Comparison of ENCODE assay signal across 8 cellular contexts in the genomic region with DNA sequence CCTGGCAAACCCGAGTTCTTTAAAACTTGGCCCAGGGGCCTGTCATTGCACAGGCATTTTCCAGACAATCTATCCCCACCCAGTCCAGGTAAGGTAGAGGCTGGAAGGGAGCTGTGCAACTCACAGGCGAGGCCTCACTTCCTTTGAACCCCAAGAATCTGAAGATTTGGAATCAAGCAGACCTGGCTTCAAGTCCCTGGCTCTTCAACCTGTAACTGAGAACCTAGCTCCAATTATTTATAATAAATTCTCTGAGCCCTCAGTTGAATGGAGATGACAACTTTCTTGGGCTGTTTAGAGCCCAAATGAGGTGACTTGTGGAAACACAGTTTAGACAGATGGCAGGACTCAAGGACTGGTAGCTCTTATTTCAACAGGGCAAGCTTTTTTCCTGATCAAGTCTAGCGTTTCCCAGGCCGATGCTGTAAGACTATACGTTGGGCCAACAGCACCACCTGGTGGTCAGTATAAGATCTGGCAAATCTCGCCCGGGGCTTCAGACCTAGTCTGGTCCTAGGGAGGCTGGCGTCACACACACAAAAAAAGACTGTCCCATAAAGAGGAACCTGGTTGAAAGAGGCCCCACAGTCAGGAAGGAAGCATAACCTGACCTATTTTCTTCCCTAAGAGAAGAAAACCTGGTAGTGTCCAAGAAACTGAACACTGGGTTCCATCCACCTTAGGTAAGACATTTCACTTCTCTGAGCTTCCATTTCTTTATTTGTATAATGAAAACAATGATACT.
DNase-seq lines count a peak whose midpoint lies in the region; ATAC-seq, FAIRE-seq and TF ChIP-seq lines count a peak whose summit lies in the region.

No MANE protein-coding gene starts in this region.

- no peaks in the 10 kb centered on the region for H3K4me1 ChIP-seq in kidney (ENCODE audit: control insufficient read depth in 1 of 2, insufficient read depth in 1 of 2, low read depth in 1 of 2, low read length in 2 of 2)

- TF ChIP-seq CTCF in WI38 (IDR thresholded peaks at IDR 0.05; ENCODE audit: low read depth, low read length) (peak; percentile 62), bronchial epithelial cell (IDR thresholded peaks at IDR 0.05; ENCODE audit: insufficient read depth, low read length, severe bottlenecking) (peak; percentile 82), kidney (IDR thresholded peaks at IDR 0.05; ENCODE audit: borderline replicate concordance, extremely low read depth, insufficient read depth) (peak; percentile 88)

- no peak overlapping the region for H3K9ac ChIP-seq in kidney (ENCODE audit: low read length in 2 of 2)

- intact Hi-C loops in kidney (cut with DNase I) = no loop called here

- ATAC-seq in GM19025 (IDR thresholded peaks at IDR 0.05; ENCODE audit: low read depth, unreplicated experiment) (peak; percentile 79), HG03175 (IDR thresholded peaks at IDR 0.05; ENCODE audit: unreplicated experiment) (peak; percentile 94)

- H3K27ac ChIP-seq in kidney (ENCODE audit: low read depth in 2 of 2, low read length in 2 of 2) = no peak overlapping the region

- H3K36me3 ChIP-seq in bronchial epithelial cell (ENCODE audit: control insufficient read depth, insufficient read depth, low read length) (no peaks in the 10 kb centered on the region), kidney (ENCODE audit: control insufficient read depth in 1 of 2, insufficient read depth in 2 of 2, low read length in 2 of 2) (no peaks in the 10 kb centered on the region)

- DNase-seq in AML-193 (lab: John Stamatoyannopoulos, UW) = peak; percentile 95 to 96
- peak; percentile 69 for DNase-seq in NCI-H2227 treated with DMSO at 0.1 percent for 48 hours (lab: John Stamatoyannopoulos, UW)
- peak; percentile 63 for DNase-seq in bronchial epithelial cell (ENCODE audit: low read depth)
- DNase-seq in kidney = peak; percentile 79
- peak; percentile 79 to 82 for DNase-seq in stimulated activated CD4-positive, alpha-beta T cell treated with anti-CD3 and anti-CD28 coated beads, Interleukin-2, amount 100 ng/mL, for 24 hours

- no peak for FAIRE-seq in bronchial epithelial cell (lab: Jason Lieb, UNC)
- peak; percentile 88 for FAIRE-seq in kidney (lab: Jason Lieb, UNC)

- H3K4me3 ChIP-seq in WI38 (ENCODE audit: low read depth, low read length) (no peak overlapping the region), bronchial epithelial cell (ENCODE audit: low read depth, low read length) (no peak overlapping the region), kidney (ENCODE audit: low read length in 2 of 2) (no peak overlapping the region)

- no peaks in the 10 kb centered on the region for H3K27me3 ChIP-seq in bronchial epithelial cell (ENCODE audit: control insufficient read depth, insufficient read depth, low read length)

- H3K9me3 ChIP-seq in kidney (ENCODE audit: control insufficient read depth in 1 of 2, low read length in 2 of 2) = no peaks in the 10 kb centered on the region
